Comparison of ENCODE assay signal across 9 cellular contexts in genomic region chr11:63610604-63611394, GRCh38. TPM values are rescaled to one million over a fixed set of nuclear protein-coding genes. Genes with fewer than 3 reads are reported as not detected.
A peak's percentile ranks its signal among the peaks of the same experiment; 100 is the strongest.
DNase-seq lines count a peak whose midpoint lies in the region; ATAC-seq and TF ChIP-seq lines count a peak whose summit lies in the region.
"Had no signal": no experiment of that assay in that cellular context is flagged by ENCODE, and none has a peak within 500 bp of the region (broad histone marks: within the 10 kb centered on the region; RNA-seq: fewer than 3 reads in every experiment).

No MANE protein-coding gene starts in this region.

- intact Hi-C loops in sciatic nerve (cut with DNase I) = no loop called here

- no peaks in the 10 kb centered on the region; the same call in 1 of the 2 replicates for H3K27me3 ChIP-seq in H7 (ENCODE audit: control insufficient read depth, insufficient read depth, low read length)

- TF ChIP-seq CTCF in fibroblast of mammary gland (conservative IDR thresholded peaks at IDR 0.05; ENCODE audit: control insufficient read depth, insufficient read depth, low read depth, low read length) = no peak

- peak; percentile 32 for ATAC-seq in sciatic nerve
- ATAC-seq in GM21515 (IDR thresholded peaks at IDR 0.05; ENCODE audit: unreplicated experiment) = no peak
- no peak for ATAC-seq in GM19023 (IDR thresholded peaks at IDR 0.05; ENCODE audit: unreplicated experiment)
- no peak for ATAC-seq in GM18868 (IDR thresholded peaks at IDR 0.05; ENCODE audit: unreplicated experiment)
- ATAC-seq in HG02970 (IDR thresholded peaks at IDR 0.05; ENCODE audit: low FRiP score, unreplicated experiment) = no peak

- peak; percentile 70 for DNase-seq in H7
- peak; percentile 85 for DNase-seq in NCI-H748 (lab: John Stamatoyannopoulos, UW; ENCODE audit: unreplicated experiment)
- peak; percentile 61 for DNase-seq in fibroblast of mammary gland (ENCODE audit: low read depth)
- peak; percentile 59 for DNase-seq in sciatic nerve (ENCODE audit: low spot score)
- DNase-seq: activated effector memory CD4-positive, alpha-beta T cell treated with anti-CD3 and anti-CD28 coated beads, Interleukin-2, amount 50 U/mL, for 16 hours had no signal

- H3K36me3 ChIP-seq in H7 (replicated peaks; ENCODE audit: control insufficient read depth, insufficient read depth, low read length) = no peaks in the 10 kb centered on the region; the same call in 1 of the 2 replicates

- no peak overlapping the region for H3K4me3 ChIP-seq in H7 (ENCODE audit: insufficient read depth, low read depth, low read length)
- no peak overlapping the region for H3K4me3 ChIP-seq in fibroblast of mammary gland (ENCODE audit: control insufficient read depth, low read depth, low read length)

RNA-seq across cellular contexts. Expression of gene PLAAT3, which starts 3.4 kb away (rescaled TPM):
- total RNA-seq in H7 (2014; rRNA removed; shearing (Covaris generic)) = 81.5 and 117 TPM in 2 replicates
- 158 TPM for total RNA-seq in sciatic nerve

RNA-seq across cellular contexts. Expression of gene PLAAT2, which starts 47.6 kb away (rescaled TPM):
- total RNA-seq in H7 (2014; rRNA removed; shearing (Covaris generic)) = not detected in 2 replicates
- not detected for total RNA-seq in sciatic nerve
